In the genomic region with DNA sequence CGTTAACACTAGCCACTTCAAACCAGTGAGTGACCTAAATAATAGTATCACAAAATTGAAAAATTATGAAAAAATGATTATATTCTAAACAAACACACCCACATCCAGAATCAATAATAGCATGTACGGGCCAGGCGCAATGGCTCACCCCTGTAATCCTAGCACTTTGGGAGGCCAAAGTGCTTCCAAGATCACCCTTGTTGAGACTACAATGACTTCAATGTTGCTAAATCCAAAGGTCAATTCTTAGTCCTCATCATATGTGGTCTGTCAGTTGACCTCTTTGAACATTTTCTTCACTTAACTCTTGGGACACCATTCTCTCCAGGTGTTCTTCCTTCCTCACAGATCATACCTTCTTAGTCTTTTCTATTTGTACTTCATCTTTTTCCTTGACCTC, we compare ENCODE assay signal across 25 cellular contexts. TPM values are rescaled to one million over a fixed set of nuclear protein-coding genes. Genes with fewer than 3 reads are reported as not detected.
DNase-seq lines count a peak whose midpoint lies in the region; ATAC-seq, FAIRE-seq and TF ChIP-seq lines count a peak whose summit lies in the region.
"Had no signal": no experiment of that assay in that cellular context is flagged by ENCODE, and none has a peak within 500 bp of the region (broad histone marks: within the 10 kb centered on the region; RNA-seq: fewer than 3 reads in every experiment).

No MANE protein-coding gene starts in this region.

- H3K27me3 ChIP-seq in CD4-positive, alpha-beta T cell (ENCODE audit: control insufficient read depth, insufficient read depth, low read length) = no peaks in the 10 kb centered on the region
- no peaks in the 10 kb centered on the region for H3K27me3 ChIP-seq in small intestine (ENCODE audit: control insufficient read depth in 2 of 2, insufficient read depth in 2 of 2, low read length in 2 of 2)
- H3K27me3 ChIP-seq: BE2C had no signal

- H3K4me3 ChIP-seq in small intestine (ENCODE audit: low read depth in 1 of 2, low read length in 2 of 2) = no peak overlapping the region
- H3K4me3 ChIP-seq: PC-9 had no signal

- no peaks in the 10 kb centered on the region for H3K9me3 Mint-ChIP-seq in activated CD8-positive, alpha-beta T cell treated with anti-CD3 and anti-CD28 coated beads for 36 hours
- H3K9me3 Mint-ChIP-seq in activated CD8-positive, alpha-beta T cell treated with anti-CD3 and anti-CD28 coated beads, Interleukin-2, amount 10 ng/mL, durations not matched to agents 7 days and 5 days (ENCODE audit: insufficient read depth) = no peaks in the 10 kb centered on the region
- H3K9me3 Mint-ChIP-seq in CD4-positive, alpha-beta T cell = no peaks in the 10 kb centered on the region
- H3K9me3 Mint-ChIP-seq in activated naive CD8-positive, alpha-beta T cell treated with anti-CD3 and anti-CD28 coated beads for 36 hours = no peaks in the 10 kb centered on the region
- H3K9me3 Mint-ChIP-seq: CD4-positive, CD25-positive, alpha-beta regulatory T cell; H9; IgD-negative memory B cell had no signal

- ATAC-seq in activated CD8-positive, alpha-beta T cell treated with anti-CD3 and anti-CD28 coated beads for 36 hours = peak; percentile 27
- ATAC-seq in activated CD8-positive, alpha-beta T cell treated with anti-CD3 and anti-CD28 coated beads, Interleukin-2, amount 10 ng/mL, durations not matched to agents 7 days and 5 days = no peak
- ATAC-seq in CD4-positive, alpha-beta T cell (ENCODE audit: poor library complexity) = no peak

- no peaks in the 10 kb centered on the region for H3K27me3 Mint-ChIP-seq in activated CD8-positive, alpha-beta T cell treated with anti-CD3 and anti-CD28 coated beads for 36 hours
- no peaks in the 10 kb centered on the region for H3K27me3 Mint-ChIP-seq in activated CD8-positive, alpha-beta T cell treated with anti-CD3 and anti-CD28 coated beads, Interleukin-2, amount 10 ng/mL, durations not matched to agents 7 days and 5 days (ENCODE audit: low read depth)
- no peaks in the 10 kb centered on the region for H3K27me3 Mint-ChIP-seq in CD4-positive, alpha-beta T cell
- no peaks in the 10 kb centered on the region for H3K27me3 Mint-ChIP-seq in activated naive CD8-positive, alpha-beta T cell treated with anti-CD3 and anti-CD28 coated beads for 36 hours
- H3K27me3 Mint-ChIP-seq: CD4-positive, CD25-positive, alpha-beta regulatory T cell; IgD-negative memory B cell had no signal

- H3K27ac ChIP-seq in CD4-positive, alpha-beta T cell (ENCODE audit: low read depth, low read length) = no peak overlapping the region
- no peak overlapping the region for H3K27ac ChIP-seq in small intestine (ENCODE audit: low read depth in 1 of 2, low read length in 1 of 2)
- H3K27ac ChIP-seq: HL-60, PC-9, RWPE1 had no signal

- peaks cover 9 to 16% of the 10 kb centered on the region in 2 donors for H3K36me3 ChIP-seq in small intestine (ENCODE audit: control insufficient read depth in 2 of 2, insufficient read depth in 2 of 2, low read length in 2 of 2)

- H3K4me3 Mint-ChIP-seq in activated CD8-positive, alpha-beta T cell treated with anti-CD3 and anti-CD28 coated beads for 36 hours = no peak overlapping the region
- no peak overlapping the region for H3K4me3 Mint-ChIP-seq in activated CD8-positive, alpha-beta T cell treated with anti-CD3 and anti-CD28 coated beads, Interleukin-2, amount 10 ng/mL, durations not matched to agents 7 days and 5 days
- no peak overlapping the region for H3K4me3 Mint-ChIP-seq in CD4-positive, alpha-beta T cell
- no peak overlapping the region for H3K4me3 Mint-ChIP-seq in activated naive CD8-positive, alpha-beta T cell treated with anti-CD3 and anti-CD28 coated beads for 36 hours
- H3K4me3 Mint-ChIP-seq: CD4-positive, CD25-positive, alpha-beta regulatory T cell; H9; IgD-negative memory B cell had no signal

- POLR2A ChIA-PET in activated CD8-positive, alpha-beta T cell treated with anti-CD3 and anti-CD28 coated beads for 36 hours (lab: Charles Lee) = interaction anchor here (0.6 kb wide), 1 partner anchor 505 kb away, joined by 3 read pairs; no protein-coding TSS in a partner anchor
- POLR2A ChIA-PET in activated CD8-positive, alpha-beta T cell treated with anti-CD3 and anti-CD28 coated beads, Interleukin-2, amount 10 ng/mL, durations not matched to agents 7 days and 5 days (lab: Charles Lee) = no interaction called here
- POLR2A ChIA-PET in CD4-positive, alpha-beta T cell (lab: Charles Lee) = no interaction called here

- CTCF ChIA-PET in activated CD8-positive, alpha-beta T cell treated with anti-CD3 and anti-CD28 coated beads for 36 hours (lab: Charles Lee) = interaction anchor here (1.0 to 2.5 kb wide), 2 partner anchors 10 kb away, joined by 3 to 10 read pairs; no protein-coding TSS in a partner anchor
- CTCF ChIA-PET in activated CD8-positive, alpha-beta T cell treated with anti-CD3 and anti-CD28 coated beads, Interleukin-2, amount 10 ng/mL, durations not matched to agents 7 days and 5 days (lab: Charles Lee) = interaction anchor here (0.8 to 2.1 kb wide), 2 partner anchors 9 to 125 kb away, joined by 3 to 7 read pairs; no protein-coding TSS in a partner anchor
- CTCF ChIA-PET in CD4-positive, alpha-beta T cell (lab: Charles Lee) = no interaction called here

- no peak for TF ChIP-seq CTCF in activated CD8-positive, alpha-beta T cell treated with anti-CD3 and anti-CD28 coated beads for 36 hours (IDR thresholded peaks at IDR 0.05)
- TF ChIP-seq CTCF in CD4-positive, alpha-beta T cell (IDR thresholded peaks at IDR 0.05) = no peak

- H3K4me1 ChIP-seq in small intestine (ENCODE audit: control insufficient read depth in 2 of 2, insufficient read depth in 1 of 2, low read depth in 1 of 2, low read length in 1 of 2) = peaks cover 0 to 2% of the 10 kb centered on the region in 2 donors
- H3K4me1 ChIP-seq: BE2C had no signal

- peak overlapping the region; percentile 55 for H3K27ac Mint-ChIP-seq in activated CD8-positive, alpha-beta T cell treated with anti-CD3 and anti-CD28 coated beads for 36 hours
- no peak overlapping the region for H3K27ac Mint-ChIP-seq in activated CD8-positive, alpha-beta T cell treated with anti-CD3 and anti-CD28 coated beads, Interleukin-2, amount 10 ng/mL, durations not matched to agents 7 days and 5 days
- H3K27ac Mint-ChIP-seq in CD4-positive, alpha-beta T cell = peak overlapping the region; percentile 16
- peak overlapping the region; percentile 65 for H3K27ac Mint-ChIP-seq in activated naive CD8-positive, alpha-beta T cell treated with anti-CD3 and anti-CD28 coated beads for 36 hours
- H3K27ac Mint-ChIP-seq: H9 had no signal

- intact Hi-C loops in activated CD8-positive, alpha-beta T cell treated with anti-CD3 and anti-CD28 coated beads for 36 hours (cut with micrococcal nuclease) = no loop called here
- intact Hi-C loops in CD4-positive, alpha-beta T cell (cut with DNase I, micrococcal nuclease) = no loop called here

- no peaks in the 10 kb centered on the region for H3K9me3 ChIP-seq in CD4-positive, alpha-beta T cell (ENCODE audit: control insufficient read depth, low read length)
- H3K9me3 ChIP-seq in small intestine (ENCODE audit: control insufficient read depth, low read depth) = no peaks in the 10 kb centered on the region
- H3K9me3 ChIP-seq: BE2C, Caco-2 had no signal

- peaks cover 38% of the 10 kb centered on the region for H3K36me3 Mint-ChIP-seq in activated CD8-positive, alpha-beta T cell treated with anti-CD3 and anti-CD28 coated beads for 36 hours (ENCODE audit: low read depth)
- peaks cover 46% of the 10 kb centered on the region for H3K36me3 Mint-ChIP-seq in activated CD8-positive, alpha-beta T cell treated with anti-CD3 and anti-CD28 coated beads, Interleukin-2, amount 10 ng/mL, durations not matched to agents 7 days and 5 days (ENCODE audit: low read depth)
- peaks cover 90% of the 10 kb centered on the region for H3K36me3 Mint-ChIP-seq in CD4-positive, alpha-beta T cell (ENCODE audit: low read depth)
- peaks cover 24% of the 10 kb centered on the region for H3K36me3 Mint-ChIP-seq in activated naive CD8-positive, alpha-beta T cell treated with anti-CD3 and anti-CD28 coated beads for 36 hours

- no peak for DNase-seq in activated CD8-positive, alpha-beta T cell treated with anti-CD3 and anti-CD28 coated beads for 36 hours
- no peak for DNase-seq in activated CD8-positive, alpha-beta T cell treated with anti-CD3 and anti-CD28 coated beads, Interleukin-2, amount 10 ng/mL, durations not matched to agents 7 days and 5 days
- no peak for DNase-seq in CD4-positive, alpha-beta T cell
- DNase-seq in activated naive CD8-positive, alpha-beta T cell treated with anti-CD3 and anti-CD28 coated beads for 36 hours = no peak
- DNase-seq in small intestine (peak; percentile 57), erythroblast (lab: John Stamatoyannopoulos, UW) (no peak), globus pallidus (ENCODE audit: low spot score) (no peak), NCI-H524 (lab: John Stamatoyannopoulos, UW) (no peak)
- DNase-seq: BE2C; Caco-2; CD4-positive, CD25-positive, alpha-beta regulatory T cell; GF-D8; H9; Karpas-422; NCI-H1436 treated with DMSO at 0.1 percent for 48 hours; NCI-H2029; NCI-H345; NCI-H526; PC-9 had no signal

- WGBS in small intestine, 3 donors = 52 to 72% (median 71%) methylated on average over 3 of the region's 3 CpGs

- no peak for FAIRE-seq in small intestine (lab: Jason Lieb, UNC)

- no peak for TF ChIP-seq POLR2A in erythroblast (IDR thresholded peaks at IDR 0.05; ENCODE audit: low read length)

- peaks cover 21% of the 10 kb centered on the region for H3K4me1 Mint-ChIP-seq in activated CD8-positive, alpha-beta T cell treated with anti-CD3 and anti-CD28 coated beads for 36 hours (ENCODE audit: low read depth)
- H3K4me1 Mint-ChIP-seq in activated CD8-positive, alpha-beta T cell treated with anti-CD3 and anti-CD28 coated beads, Interleukin-2, amount 10 ng/mL, durations not matched to agents 7 days and 5 days (ENCODE audit: low read depth) = peaks cover 5% of the 10 kb centered on the region
- peaks cover 27% of the 10 kb centered on the region for H3K4me1 Mint-ChIP-seq in CD4-positive, alpha-beta T cell (ENCODE audit: low read depth)
- H3K4me1 Mint-ChIP-seq in activated naive CD8-positive, alpha-beta T cell treated with anti-CD3 and anti-CD28 coated beads for 36 hours = peaks cover 19% of the 10 kb centered on the region
- H3K4me1 Mint-ChIP-seq: H9 had no signal

RNA-seq across cellular contexts. Expression of a gene that starts 11.3 kb away (rescaled TPM):
- total RNA-seq in activated CD8-positive, alpha-beta T cell treated with anti-CD3 and anti-CD28 coated beads for 36 hours = 10 to 100 TPM; 31.7 to 33.1 TPM
- total RNA-seq in activated CD8-positive, alpha-beta T cell treated with anti-CD3 and anti-CD28 coated beads, Interleukin-2, amount 10 ng/mL, durations not matched to agents 7 days and 5 days = 10 to 100 TPM; 26.3 to 29.1 TPM
- 10 to 100 TPM; 25.1 to 26.0 TPM for total RNA-seq in CD4-positive, alpha-beta T cell
- 10 to 100 TPM; 47.6 to 50.1 TPM for total RNA-seq in activated naive CD8-positive, alpha-beta T cell treated with anti-CD3 and anti-CD28 coated beads for 36 hours
- polyA plus RNA-seq in small intestine = 10 to 100 TPM in 1 of 3 donors, 1 to 10 TPM in 2; 6.9 to 19.2 (median 7.7) TPM

RNA-seq across cellular contexts. Expression of a gene that starts 29.3 kb away (rescaled TPM):
- total RNA-seq in activated CD8-positive, alpha-beta T cell treated with anti-CD3 and anti-CD28 coated beads for 36 hours = not detected
- total RNA-seq in activated CD8-positive, alpha-beta T cell treated with anti-CD3 and anti-CD28 coated beads, Interleukin-2, amount 10 ng/mL, durations not matched to agents 7 days and 5 days = not detected
- total RNA-seq in CD4-positive, alpha-beta T cell = not detected
- total RNA-seq in activated naive CD8-positive, alpha-beta T cell treated with anti-CD3 and anti-CD28 coated beads for 36 hours = not detected
- under 1 TPM in 1 of 3 donors, not detected in 2; 0.85 TPM for polyA plus RNA-seq in small intestine
- total RNA-seq: A172; CD4-positive, CD25-positive, alpha-beta regulatory T cell; HT1080; MCF 10A; PC-9 had no signal
- polyA plus RNA-seq: CD4-positive, CD25-positive, alpha-beta regulatory T cell had no signal
